ENCODE assay signal across 8 cellular contexts in genomic region chr10:10520391-10521385, GRCh38.
DNase-seq lines count a peak whose midpoint lies in the region; ATAC-seq lines count a peak whose summit lies in the region.
"Had no signal": no experiment of that assay in that cellular context is flagged by ENCODE, and none has a peak within 500 bp of the region (broad histone marks: within the 10 kb centered on the region; RNA-seq: fewer than 3 reads in every experiment).

No MANE protein-coding gene starts in this region.

- in situ Hi-C loops in KBM-7 (cut with MboI; ENCODE audit: low pct_unique_long_range_greater_than_20kb, low sequenced_read_pairs): no loop called here

- DNase-seq in KBM-7 (peak; percentile 31), head of caudate nucleus (peak in 30 of 42 donors; percentile 18 to 84 (median 54)), NCI-H526 (lab: John Stamatoyannopoulos, UW) (no peak), DMS114 treated with DMSO at 0.1 percent for 48 hours (lab: John Stamatoyannopoulos, UW; ENCODE audit: unreplicated experiment) (no peak), middle frontal gyrus (ENCODE audit: extremely low spot score, low spot score) (no peak)

- peak; percentile 89 for ATAC-seq in GM19025 (IDR thresholded peaks at IDR 0.05; ENCODE audit: low read depth, unreplicated experiment)
- ATAC-seq in HG02571 (IDR thresholded peaks at IDR 0.05; ENCODE audit: unreplicated experiment): peak; percentile 73
- ATAC-seq: esophagus mucosa had no signal

- intact Hi-C loops in head of caudate nucleus (cut with DNase I): no loop called here

Comparison
In these comparisons a context has a peak if more than half of its experiments do, and no peak if none do; other contexts are left out.
1. DNase-seq: peak in KBM-7 (single experiment) and head of caudate nucleus (30 of 42); none in NCI-H526 (0 of 2), DMS114 treated with DMSO at 0.1 percent for 48 hours (single experiment) and middle frontal gyrus (single experiment).